Comparison of ENCODE assay signal across 1 cellular context in the genomic region with DNA sequence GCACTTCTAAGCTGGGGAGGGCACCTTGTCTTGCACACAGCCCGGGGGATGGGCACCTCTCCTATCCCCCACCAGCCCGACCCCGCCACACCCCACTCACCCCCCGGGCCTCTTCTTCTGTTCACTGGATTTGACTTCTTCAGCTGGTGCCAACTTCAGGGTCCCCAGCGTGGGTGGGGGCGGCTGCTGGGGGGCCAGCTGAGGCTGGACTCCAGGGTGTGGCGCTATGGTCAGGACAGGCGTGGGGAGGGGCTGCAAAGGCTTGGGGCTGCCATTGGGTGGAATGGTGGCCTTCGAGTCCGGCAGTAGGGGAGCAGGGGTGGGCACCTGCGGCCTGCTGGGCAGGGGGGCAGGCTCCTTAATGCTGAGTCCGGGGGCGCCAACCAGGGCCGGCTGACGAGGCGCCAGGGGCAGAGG.
TF ChIP-seq lines count a peak whose summit lies in the region.

No MANE protein-coding gene starts in this region.

TF ChIP-seq in IMR-90, 13 proteins besides CTCF, POLR2A, EP300 and RAD21 (continued from another document):
- TF ChIP-seq RCOR1 (IDR thresholded peaks at IDR 0.05; ENCODE audit: insufficient replicate concordance, low read length) = no peak
